ENCODE assay signal across 1 cellular context in the genomic region with DNA sequence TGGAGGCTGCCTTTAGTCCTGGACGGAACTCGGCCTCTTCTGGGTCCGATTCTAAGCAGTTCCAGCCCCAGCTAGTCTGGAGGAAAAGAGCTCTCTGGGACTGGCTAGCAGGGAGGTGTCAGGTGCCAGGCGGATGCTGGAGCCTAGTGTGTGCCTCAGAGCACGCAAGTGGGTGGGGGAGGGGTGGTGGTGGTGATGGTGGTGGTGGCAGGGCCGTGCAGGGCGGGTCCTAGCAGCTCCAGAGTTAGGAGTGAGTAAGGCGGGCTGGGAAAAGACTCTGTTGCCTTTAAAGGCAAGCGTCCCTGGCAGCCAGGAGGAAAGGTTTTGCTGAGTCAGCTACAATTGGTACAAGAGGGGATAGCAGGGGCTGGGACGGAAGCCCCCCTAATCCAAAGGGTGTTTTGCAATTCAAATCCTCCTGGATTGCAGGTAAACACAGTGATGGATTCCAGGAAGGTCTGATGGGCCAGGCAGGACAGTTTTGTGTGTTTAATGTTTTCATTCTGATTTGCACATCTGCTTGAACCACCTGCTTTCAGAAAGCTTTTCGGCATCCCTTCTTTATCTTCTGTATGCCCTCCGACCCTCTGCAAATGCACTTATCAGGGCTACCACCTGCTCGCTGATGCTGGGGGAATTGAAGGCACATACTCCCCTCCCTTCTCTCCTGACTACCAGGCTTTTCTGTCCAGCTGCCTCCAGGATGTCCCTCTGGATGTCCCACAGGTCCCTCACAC.
TF ChIP-seq lines count a peak whose summit lies in the region.

No MANE protein-coding gene starts in this region.

TF ChIP-seq in GM23338, 12 proteins besides CTCF, POLR2A, EP300 and RAD21 (continued from another document):
- no peak for TF ChIP-seq ZNF462 (CRISPR knock-in tag; IDR thresholded peaks at IDR 0.05)
- TF ChIP-seq ZNF331 (CRISPR knock-in tag; IDR thresholded peaks at IDR 0.05; ENCODE audit: low read depth) = no peak
- TF ChIP-seq EZH2phosphoT487 (IDR thresholded peaks at IDR 0.05; ENCODE audit: unreplicated experiment) = no peak
- no peak for TF ChIP-seq ZNF114 (CRISPR knock-in tag; IDR thresholded peaks at IDR 0.05)
- TF ChIP-seq REST (IDR thresholded peaks at IDR 0.05; ENCODE audit: unreplicated experiment) = no peak
- no peak; the same call in 1 of the 2 replicates for TF ChIP-seq NANOG (IDR thresholded peaks at IDR 0.05; ENCODE audit: borderline replicate concordance)
- TF ChIP-seq EZH2 (IDR thresholded peaks at IDR 0.05; ENCODE audit: low read depth, unreplicated experiment) = no peak
- TF ChIP-seq CREB1 (CRISPR knock-in tag; IDR thresholded peaks at IDR 0.05; ENCODE audit: low read depth) = no peak
